Comparison of ENCODE assay signal across 1 cellular context in genomic region chr2:114006460-114006859, GRCh38.
A peak's percentile ranks its signal among the peaks of the same experiment; 100 is the strongest.
TF ChIP-seq lines count a peak whose summit lies in the region.

No MANE protein-coding gene starts in this region.

TF ChIP-seq in HepG2, 621 proteins besides CTCF, POLR2A, EP300 and RAD21 (continued from another document):
- TF ChIP-seq ZNF770 (CRISPR knock-in tag; IDR thresholded peaks at IDR 0.05) (no peak), TGIF2 (CRISPR knock-in tag; IDR thresholded peaks at IDR 0.05) (peak; percentile 73; the same call in 1 of the 2 replicates), RFXAP (CRISPR knock-in tag; IDR thresholded peaks at IDR 0.05; ENCODE audit: borderline replicate concordance) (peak; percentile 68; the same call in 1 of the 2 replicates), GLMP (CRISPR knock-in tag; IDR thresholded peaks at IDR 0.05; ENCODE audit: borderline replicate concordance) (no peak), ZNF335 (CRISPR knock-in tag; IDR thresholded peaks at IDR 0.05) (peak; percentile 55; the same call in 1 of the 2 replicates), ZNF253 (CRISPR knock-in tag; IDR thresholded peaks at IDR 0.05; ENCODE audit: borderline replicate concordance) (no peak), PHF20 (CRISPR knock-in tag; IDR thresholded peaks at IDR 0.05) (no peak), HHEX (CRISPR knock-in tag; IDR thresholded peaks at IDR 0.05) (peak; percentile 78), DZIP1 (CRISPR knock-in tag; IDR thresholded peaks at IDR 0.05) (no peak), FOSL1 (CRISPR knock-in tag; IDR thresholded peaks at IDR 0.05; ENCODE audit: borderline replicate concordance) (no peak), HNF1A (IDR thresholded peaks at IDR 0.05; ENCODE audit: low read depth) (peak; percentile 45), HNF1A (CRISPR knock-in tag; IDR thresholded peaks at IDR 0.05; ENCODE audit: borderline replicate concordance) (no peak), ZBTB25 (CRISPR knock-in tag; IDR thresholded peaks at IDR 0.05) (no peak), ZMAT3 (CRISPR knock-in tag; conservative IDR thresholded peaks at IDR 0.05) (0 out of 2 replicates have a peak, but pooled peaks have one; percentile 37), NONO (IDR thresholded peaks at IDR 0.05) (no peak), NONO (CRISPR knock-in tag; conservative IDR thresholded peaks at IDR 0.05) (no peak), SAP130 (CRISPR knock-in tag; IDR thresholded peaks at IDR 0.05; ENCODE audit: low read depth) (peak; percentile 74)
